Comparison of ENCODE assay signal across 8 cellular contexts in the genomic region with DNA sequence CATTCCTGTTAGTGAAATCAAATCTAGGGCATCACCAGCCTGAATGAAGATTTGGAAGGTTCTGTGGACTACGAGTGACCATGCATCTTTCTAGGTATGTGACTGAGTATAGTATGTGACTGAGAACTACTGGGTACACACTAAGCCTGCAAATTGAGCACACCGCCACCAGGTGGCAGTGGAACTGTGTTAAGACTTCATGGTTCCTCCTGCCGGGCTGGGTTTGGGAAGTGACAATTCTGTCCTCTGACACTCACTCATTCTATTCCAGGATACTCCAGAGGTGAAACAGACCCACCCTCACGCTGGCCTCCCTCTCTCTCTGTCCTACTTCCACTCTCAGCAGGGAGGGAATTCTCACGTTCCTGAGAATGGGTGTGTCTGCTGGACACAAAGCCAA.
A peak's percentile ranks its signal among the peaks of the same experiment; 100 is the strongest.
DNase-seq lines count a peak whose midpoint lies in the region; ATAC-seq and TF ChIP-seq lines count a peak whose summit lies in the region.

No MANE protein-coding gene starts in this region.

- peak overlapping the region; percentile 66 for H3K27ac Mint-ChIP-seq in dendritic cell treated with granulocyte-macrophage colony-stimulating factor and Interleukin-4, amounts not matched to agents 40 ng/mL and 50 ng/mL, for 4 days

- H4K20me1 ChIP-seq in OCI-LY7 (ENCODE audit: insufficient read depth, low read length): no peaks in the 10 kb centered on the region

- no peaks in the 10 kb centered on the region for H3K9me3 ChIP-seq in cardiac muscle cell (ENCODE audit: low read depth)
- H3K9me3 ChIP-seq in right atrium auricular region: no peaks in the 10 kb centered on the region
- peaks cover 10% of the 10 kb centered on the region; the same call in 1 of the 2 replicates for H3K9me3 ChIP-seq in OCI-LY7 (ENCODE audit: low read length)
- H3K9me3 ChIP-seq in psoas muscle: no peaks in the 10 kb centered on the region

- POLR2A ChIA-PET in OCI-LY7 (lab: Charles Lee): no interaction called here

- peaks cover 7% of the 10 kb centered on the region for H3K4me1 Mint-ChIP-seq in dendritic cell treated with granulocyte-macrophage colony-stimulating factor and Interleukin-4, amounts not matched to agents 40 ng/mL and 50 ng/mL, for 4 days (ENCODE audit: low read depth)

- H3K4me3 Mint-ChIP-seq in dendritic cell treated with granulocyte-macrophage colony-stimulating factor and Interleukin-4, amounts not matched to agents 40 ng/mL and 50 ng/mL, for 4 days: no peak overlapping the region

- CTCF ChIA-PET in OCI-LY7 (lab: Charles Lee; ENCODE audit: unreplicated experiment): no interaction called here

- DNase-seq in cardiac muscle cell (ENCODE audit: low read depth in 1 of 2, low spot score in 1 of 2) (peak in 1 of 2 donors; percentile 22), right atrium auricular region (ENCODE audit: low spot score) (no peak), OCI-LY7 (ENCODE audit: low spot score) (peak; percentile 53), psoas muscle (no peak), medulla oblongata (ENCODE audit: extremely low spot score) (no peak)
- peak; percentile 76 for DNase-seq in stimulated activated CD4-positive, alpha-beta T cell treated with anti-CD3 and anti-CD28 coated beads, Interleukin-15, amount 100 ng/mL, for 24 hours

- peak; percentile 25 for TF ChIP-seq CTCF in cardiac muscle cell (IDR thresholded peaks at IDR 0.05; ENCODE audit: low read depth, low read length)
- TF ChIP-seq CTCF in right atrium auricular region (IDR thresholded peaks at IDR 0.05): no peak
- peak; percentile 75 for TF ChIP-seq CTCF in OCI-LY7 (conservative IDR thresholded peaks at IDR 0.05; ENCODE audit: low read length)
- TF ChIP-seq CTCF in psoas muscle (IDR thresholded peaks at IDR 0.05): no peak

- H3K36me3 ChIP-seq in cardiac muscle cell (no peaks in the 10 kb centered on the region), right atrium auricular region (no peaks in the 10 kb centered on the region), OCI-LY7 (ENCODE audit: insufficient read depth, low read length) (no peaks in the 10 kb centered on the region), psoas muscle (ENCODE audit: insufficient read depth in 1 of 2, low read depth in 1 of 2) (no peaks in the 10 kb centered on the region)

- H3K27me3 ChIP-seq in cardiac muscle cell (no peaks in the 10 kb centered on the region), right atrium auricular region (no peaks in the 10 kb centered on the region), psoas muscle (ENCODE audit: insufficient read depth in 3 of 3, low read length in 2 of 3) (no peaks in the 10 kb centered on the region)

- H3K27me3 Mint-ChIP-seq in dendritic cell treated with granulocyte-macrophage colony-stimulating factor and Interleukin-4, amounts not matched to agents 40 ng/mL and 50 ng/mL, for 4 days: no peaks in the 10 kb centered on the region

- H3K9me2 ChIP-seq in OCI-LY7 (ENCODE audit: insufficient read depth, low read length): no peaks in the 10 kb centered on the region

- H2AFZ ChIP-seq in OCI-LY7 (ENCODE audit: low read length): no peak overlapping the region

- no peaks in the 10 kb centered on the region for H3K36me3 Mint-ChIP-seq in dendritic cell treated with granulocyte-macrophage colony-stimulating factor and Interleukin-4, amounts not matched to agents 40 ng/mL and 50 ng/mL, for 4 days (ENCODE audit: low read depth)

- H3K4me1 ChIP-seq in cardiac muscle cell (ENCODE audit: low read depth) (no peaks in the 10 kb centered on the region), right atrium auricular region (no peaks in the 10 kb centered on the region), OCI-LY7 (ENCODE audit: insufficient read depth, low read length, poor library complexity, severe bottlenecking) (no peaks in the 10 kb centered on the region), psoas muscle (no peaks in the 10 kb centered on the region)

- no peaks in the 10 kb centered on the region for H3K79me2 ChIP-seq in OCI-LY7 (ENCODE audit: insufficient read depth, low read depth, low read length)

- H3K27ac ChIP-seq in cardiac muscle cell (no peak overlapping the region), right atrium auricular region (no peak overlapping the region), OCI-LY7 (ENCODE audit: low read depth, low read length, poor library complexity, severe bottlenecking) (no peak overlapping the region), psoas muscle (no peak overlapping the region)

- no peak overlapping the region for H3K4me3 ChIP-seq in cardiac muscle cell
- no peak overlapping the region for H3K4me3 ChIP-seq in right atrium auricular region
- no peak overlapping the region for H3K4me3 ChIP-seq in OCI-LY7 (ENCODE audit: low read depth, low read length, poor library complexity, severe bottlenecking)
- H3K4me3 ChIP-seq in psoas muscle: no peak overlapping the region

- WGBS in psoas muscle, 3 donors: 30 to 38% (median 38%) methylated on average over 5 of the region's 5 CpGs

- no TSS peak for BruUV-seq in OCI-LY7 (replicated peaks; lab: Mats Ljungman, UMichigan)

- no peak overlapping the region for H3K4me2 ChIP-seq in OCI-LY7 (ENCODE audit: low read length)

- no peaks in the 10 kb centered on the region for H3K9me3 Mint-ChIP-seq in dendritic cell treated with granulocyte-macrophage colony-stimulating factor and Interleukin-4, amounts not matched to agents 40 ng/mL and 50 ng/mL, for 4 days

- intact Hi-C loops in OCI-LY7 (cut with micrococcal nuclease; ENCODE audit: unreplicated experiment) (no loop called here), psoas muscle (cut with DNase I) (no loop called here)
- intact Hi-C loops in dendritic cell treated with granulocyte-macrophage colony-stimulating factor and Interleukin-4, amounts not matched to agents 40 ng/mL and 50 ng/mL, for 4 days (cut with micrococcal nuclease): loop anchor here (1.0 to 2.0 kb wide), 2 partner anchors 58 to 162 kb away; no protein-coding TSS in a partner anchor

- ATAC-seq in GM21576 (IDR thresholded peaks at IDR 0.05; ENCODE audit: unreplicated experiment) (no peak), psoas muscle (no peak)

Comparison
In these comparisons a context has a peak if more than half of its experiments do, and no peak if none do; other contexts are left out.
1. CTCF ChIP-seq: peak in cardiac muscle cell (single experiment) and OCI-LY7 (single experiment); none in right atrium auricular region (0 of 2) and psoas muscle (single experiment).
2. DNase-seq: peak in OCI-LY7 (single experiment) and stimulated activated CD4-positive, alpha-beta T cell treated with anti-CD3 and anti-CD28 coated beads, Interleukin-15, amount 100 ng/mL, for 24 hours (single experiment); none in right atrium auricular region (single experiment), psoas muscle (0 of 2) and medulla oblongata (single experiment).